16 cellular contexts compared by ENCODE assay signal in genomic region chr21:41446571-41446970, GRCh38. TPM values are rescaled to one million over a fixed set of nuclear protein-coding genes. Genes with fewer than 3 reads are reported as not detected.
A peak's percentile ranks its signal among the peaks of the same experiment; 100 is the strongest.
DNase-seq lines count a peak whose midpoint lies in the region; ATAC-seq, FAIRE-seq and TF ChIP-seq lines count a peak whose summit lies in the region.
"Had no signal": no experiment of that assay in that cellular context is flagged by ENCODE, and none has a peak within 500 bp of the region (broad histone marks: within the 10 kb centered on the region; RNA-seq: fewer than 3 reads in every experiment).

No MANE protein-coding gene starts in this region.

- no peak overlapping the region for H2BK5ac ChIP-seq in mesendoderm (ENCODE audit: low read length)

- H3K9ac ChIP-seq in mesendoderm (ENCODE audit: low read length) = no peak overlapping the region

- H3K27ac ChIP-seq in SJCRH30 (no peak overlapping the region), mesendoderm (ENCODE audit: low read depth, low read length) (no peak overlapping the region)
- H3K27ac ChIP-seq: A549, C4-2B had no signal

- CTCF ChIA-PET in BJ (lab: Yijun Ruan, JAX) = interaction anchor here (1.1 kb wide), 1 partner anchor 9 kb away, joined by 5 read pairs; no protein-coding TSS in a partner anchor

- no peak overlapping the region for H3K23ac ChIP-seq in mesendoderm (ENCODE audit: low read length)

- no peaks in the 10 kb centered on the region for H3K79me1 ChIP-seq in mesendoderm (ENCODE audit: low read length)

- no peak for FAIRE-seq in GM19239 (lab: Jason Lieb, UNC)
- FAIRE-seq: A549 had no signal

- no peak overlapping the region for H2BK120ac ChIP-seq in mesendoderm (ENCODE audit: low read depth, low read length)

- H3K4me1 ChIP-seq in SJCRH30 (0 out of 2 replicates have a peak, but pooled peaks cover 6% of the 10 kb centered on the region), mesendoderm (ENCODE audit: control insufficient read depth, low read depth, low read length) (no peaks in the 10 kb centered on the region)
- H3K4me1 ChIP-seq: A549 had no signal

- TF ChIP-seq POLR2A in GM19193 (IDR thresholded peaks at IDR 0.05; ENCODE audit: extremely low read depth, insufficient read depth, insufficient read length) = peak; percentile 3

- WGBS in mesendoderm (ENCODE audit: extremely low coverage, insufficient coverage, low lambda C conversion rate) = no CpG with 5 or more reads among the region's 4 CpGs

- no peaks in the 10 kb centered on the region for H3K9me3 ChIP-seq in SJCRH30 (replicated peaks)
- H3K9me3 ChIP-seq: A549 had no signal

- H2BK15ac ChIP-seq in mesendoderm (replicated peaks; ENCODE audit: low read depth) = no peak overlapping the region

- no peak overlapping the region for H2AK5ac ChIP-seq in mesendoderm (ENCODE audit: low read length)

- POLR2A ChIA-PET in BJ (lab: Charles Lee) = no interaction called here

- no peak overlapping the region for H4K5ac ChIP-seq in mesendoderm (ENCODE audit: low read length)

- DNase-seq in BJ (ENCODE audit: low read depth) = peak; percentile 56
- peak; percentile 7 to 23 for DNase-seq in SJCRH30
- peak; percentile 15 for DNase-seq in mesendoderm
- DNase-seq in GM19239 (ENCODE audit: insufficient read length, low spot score) = no peak
- no peak for DNase-seq in stimulated activated CD4-positive, alpha-beta T cell treated with anti-CD3 and anti-CD28 coated beads, Interleukin-4, amount 100 ng/mL, for 4 hours
- DNase-seq in MV-4-11 (lab: John Stamatoyannopoulos, UW) = no peak
- DNase-seq: HCEC 1CT, Karpas-422, NCI-H187, NCI-H345, NCI-H526 treated with DMSO at 0.1 percent for 48 hours, SHP77 treated with DMSO at 0.1 percent for 48 hours had no signal

- H3K79me2 ChIP-seq in mesendoderm (ENCODE audit: control insufficient read depth, insufficient read depth, low read length) = no peaks in the 10 kb centered on the region

- H3K56ac ChIP-seq in mesendoderm (ENCODE audit: low read length) = no peak overlapping the region

- H3K4me3 ChIP-seq in BJ (ENCODE audit: low read depth, low read length) (no peak overlapping the region), SJCRH30 (no peak overlapping the region), mesendoderm (ENCODE audit: low read length) (no peak overlapping the region)
- H3K4me3 ChIP-seq: A549 had no signal

- no peak for ATAC-seq in HG03469 (IDR thresholded peaks at IDR 0.05; ENCODE audit: unreplicated experiment)
- ATAC-seq: A549 had no signal

- no peak for TF ChIP-seq CTCF in BJ (IDR thresholded peaks at IDR 0.05; ENCODE audit: insufficient read depth, low read depth, low read length)

- no peak overlapping the region for H3K4me2 ChIP-seq in mesendoderm (ENCODE audit: low read length)
- H3K4me2 ChIP-seq: A549 had no signal

- no peak overlapping the region for H4K8ac ChIP-seq in mesendoderm (ENCODE audit: low read depth, low read length)

- H3K27me3 ChIP-seq in BJ (ENCODE audit: control insufficient read depth, insufficient read depth, low read length) = no peaks in the 10 kb centered on the region
- no peaks in the 10 kb centered on the region for H3K27me3 ChIP-seq in SJCRH30
- H3K27me3 ChIP-seq in mesendoderm (ENCODE audit: insufficient read depth, low read length, poor library complexity) = no peaks in the 10 kb centered on the region

- H3K4ac ChIP-seq in mesendoderm (ENCODE audit: low read depth, low read length) = no peak overlapping the region

- no peak overlapping the region for H3K18ac ChIP-seq in mesendoderm (ENCODE audit: low read length)

- H3K36me3 ChIP-seq in BJ (ENCODE audit: control insufficient read depth, insufficient read depth, low read length) = no peaks in the 10 kb centered on the region
- no peaks in the 10 kb centered on the region for H3K36me3 ChIP-seq in SJCRH30
- no peaks in the 10 kb centered on the region for H3K36me3 ChIP-seq in mesendoderm (ENCODE audit: control insufficient read depth, insufficient read depth, low read length)

RNA-seq across cellular contexts. Expression of gene MX1, which starts 20.5 kb away (rescaled TPM):
- polyA plus RNA-seq in BJ (2011; rRNA removed) = 5.9 and 7.2 TPM in 2 replicates
- polyA minus RNA-seq in BJ (2011; rRNA and poly(A)+ RNA removed) = 6.2 and 7.6 TPM in 2 replicates
- total RNA-seq in SJCRH30 (2014; rRNA removed; shearing (Covaris generic)) = not detected in 2 replicates
- polyA plus RNA-seq in mesendoderm (2013, experiment 1 of 2) = 0.67 TPM
- 0.67 TPM for polyA plus RNA-seq in mesendoderm (2013, experiment 2 of 2)

Comparison
In these comparisons a context has a peak if more than half of its experiments do, and no peak if none do; other contexts are left out.
1. DNase-seq: peak in BJ (single experiment), SJCRH30 (2 of 2) and mesendoderm (single experiment); none in GM19239 (single experiment), stimulated activated CD4-positive, alpha-beta T cell treated with anti-CD3 and anti-CD28 coated beads, Interleukin-4, amount 100 ng/mL, for 4 hours (0 of 2) and MV-4-11 (single experiment).